In the genomic region with DNA sequence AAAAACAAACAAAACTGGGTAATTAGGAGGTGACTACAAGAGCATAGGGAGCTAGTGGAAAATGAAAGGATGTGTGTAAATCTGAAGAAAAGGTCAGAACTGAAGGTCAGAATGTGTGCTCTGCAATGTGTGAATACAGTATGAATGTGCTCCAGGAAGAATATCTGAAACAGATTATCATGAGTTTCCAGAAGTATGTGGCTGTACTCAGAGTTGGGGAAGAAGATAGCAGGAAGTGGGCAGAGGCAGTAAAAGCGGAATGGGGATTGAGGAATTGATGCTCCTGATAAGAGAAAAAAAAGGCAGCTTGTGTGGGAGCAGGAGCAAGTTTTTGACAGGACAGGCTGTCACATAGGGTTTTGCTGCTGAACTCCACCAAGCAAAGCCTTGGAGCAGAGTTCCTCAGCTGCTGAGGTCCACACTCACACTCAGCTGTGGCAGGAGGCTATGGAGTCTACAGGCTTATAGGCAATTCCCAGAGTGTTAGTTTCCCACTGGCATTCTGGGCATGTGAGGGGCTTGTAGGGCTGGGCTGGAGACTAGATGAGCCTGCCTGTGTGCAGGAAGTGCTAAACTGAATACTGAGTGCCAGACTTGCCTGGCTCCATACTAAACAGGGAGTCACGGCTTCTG, we compare ENCODE assay signal across 10 cellular contexts.
A peak's percentile ranks its signal among the peaks of the same experiment; 100 is the strongest.
DNase-seq lines count a peak whose midpoint lies in the region; TF ChIP-seq lines count a peak whose summit lies in the region.
"Had no signal": no experiment of that assay in that cellular context is flagged by ENCODE, and none has a peak within 500 bp of the region (broad histone marks: within the 10 kb centered on the region; RNA-seq: fewer than 3 reads in every experiment).

No MANE protein-coding gene starts in this region.

- no peaks in the 10 kb centered on the region for H3K9me3 Mint-ChIP-seq in T-helper 1 cell treated with Interleukin-12 subunit alpha and Interleukin-12 subunit beta and Interleukin-4 antibody, amounts not matched to agents 30 μg/mL and 1 μg/mL, for 36 hours

- no peaks in the 10 kb centered on the region for H3K27me3 ChIP-seq in neutrophil

- H3K9me3 ChIP-seq in neutrophil, result no peaks in the 10 kb centered on the region

- H3K27ac Mint-ChIP-seq in T-helper 1 cell treated with Interleukin-12 subunit alpha and Interleukin-12 subunit beta and Interleukin-4 antibody, amounts not matched to agents 30 μg/mL and 1 μg/mL, for 36 hours, result peak overlapping the region; percentile 6

- H3K27me3 Mint-ChIP-seq in T-helper 1 cell treated with Interleukin-12 subunit alpha and Interleukin-12 subunit beta and Interleukin-4 antibody, amounts not matched to agents 30 μg/mL and 1 μg/mL, for 36 hours (ENCODE audit: low read depth), result no peaks in the 10 kb centered on the region

- DNase-seq in T-helper 1 cell, result no peak
- DNase-seq in OCI-M1 (lab: John Stamatoyannopoulos, UW), result peak; percentile 59
- DNase-seq in choroid plexus epithelial cell (ENCODE audit: low read depth), result peak; percentile 66
- DNase-seq in NCI-H774 (lab: John Stamatoyannopoulos, UW), result no peak
- no peak for DNase-seq in AG08396 (ENCODE audit: low spot score)
- no peak for DNase-seq in NOMO-1 (lab: John Stamatoyannopoulos, UW; ENCODE audit: unreplicated experiment in 2 of 2)
- DNase-seq: activated gamma-delta T cell treated with Interleukin-2 at 50 U/mL for 16 hours, NCI-H2107 had no signal

- H3K4me3 Mint-ChIP-seq in T-helper 1 cell treated with Interleukin-12 subunit alpha and Interleukin-12 subunit beta and Interleukin-4 antibody, amounts not matched to agents 30 μg/mL and 1 μg/mL, for 36 hours, result no peak overlapping the region

- peak overlapping the region; percentile 48 for H3K27ac ChIP-seq in neutrophil

- H3K4me1 Mint-ChIP-seq in T-helper 1 cell treated with Interleukin-12 subunit alpha and Interleukin-12 subunit beta and Interleukin-4 antibody, amounts not matched to agents 30 μg/mL and 1 μg/mL, for 36 hours (ENCODE audit: low read depth), result peaks cover 18% of the 10 kb centered on the region

- TF ChIP-seq CTCF in choroid plexus epithelial cell (conservative IDR thresholded peaks at IDR 0.05; ENCODE audit: low read depth, low read length) (no peak), neutrophil (IDR thresholded peaks at IDR 0.05) (no peak)

- peaks cover 24% of the 10 kb centered on the region for H3K36me3 Mint-ChIP-seq in T-helper 1 cell treated with Interleukin-12 subunit alpha and Interleukin-12 subunit beta and Interleukin-4 antibody, amounts not matched to agents 30 μg/mL and 1 μg/mL, for 36 hours (ENCODE audit: low read depth)

- H3K4me3 ChIP-seq in choroid plexus epithelial cell (ENCODE audit: low read depth, low read length) (no peak overlapping the region), neutrophil (ENCODE audit: low read depth in 1 of 2, low read length in 1 of 2) (no peak overlapping the region)

- H3K4me1 ChIP-seq in neutrophil (ENCODE audit: control insufficient read depth in 1 of 2, insufficient read depth in 1 of 2, low read depth in 1 of 2, low read length in 1 of 2), result peaks cover 0 to 5% of the 10 kb centered on the region in 2 experiments

- peaks cover 49% of the 10 kb centered on the region for H3K36me3 ChIP-seq in neutrophil

Comparison
In these comparisons a context has a peak if more than half of its experiments do, and no peak if none do; other contexts are left out.
1. DNase-seq: peak in OCI-M1 (single experiment) and choroid plexus epithelial cell (single experiment); none in T-helper 1 cell (0 of 5), NCI-H774 (single experiment), AG08396 (single experiment) and NOMO-1 (0 of 2).